ENCODE assay signal across 21 cellular contexts in genomic region chr10:113337142-113337541, GRCh38.
"Had no signal": no experiment of that assay in that cellular context is flagged by ENCODE, and none has a peak within 500 bp of the region (broad histone marks: within the 10 kb centered on the region; RNA-seq: fewer than 3 reads in every experiment).

No MANE protein-coding gene starts in this region.

- H3K27me3 ChIP-seq: gastrocnemius medialis, neutrophil, right atrium auricular region, sigmoid colon, stomach, transverse colon had no signal

- H3K36me3 ChIP-seq: gastrocnemius medialis, neutrophil, right atrium auricular region, sigmoid colon, stomach, thoracic aorta, transverse colon had no signal

- H3K4me1 ChIP-seq: gastrocnemius medialis, right atrium auricular region, sigmoid colon, stomach, transverse colon had no signal

- DNase-seq: cortex of kidney; dorsolateral prefrontal cortex; effector CD8-positive, alpha-beta T cell; gastrocnemius medialis; glutamatergic neuron; islet precursor cell; mammary epithelial cell; mucosa of descending colon; naive thymus-derived CD8-positive, alpha-beta T cell; posterior cingulate gyrus; sigmoid colon; stimulated activated CD4-positive, alpha-beta T cell treated with anti-CD3 and anti-CD28 coated beads, Interleukin-12 subunit alpha, Interleukin-12 subunit beta, amount 100 ng/mL, for 4 hours; stimulated activated naive CD4-positive, alpha-beta T cell; stomach; substantia nigra; transverse colon had no signal

- H3K27ac ChIP-seq: dorsolateral prefrontal cortex, gastrocnemius medialis, neutrophil, right atrium auricular region, sigmoid colon, skin epidermis, stomach, thoracic aorta, transverse colon had no signal

- ATAC-seq: gastrocnemius medialis; left lobe of liver; mucosa of descending colon; naive thymus-derived CD8-positive, alpha-beta T cell had no signal

- H3K4me3 ChIP-seq: dorsolateral prefrontal cortex, gastrocnemius medialis, mucosa of descending colon, right atrium auricular region, sigmoid colon, skin epidermis, stomach, thoracic aorta, transverse colon had no signal

- H3K9me3 ChIP-seq: mucosa of descending colon, neutrophil, right atrium auricular region, sigmoid colon, stomach, thoracic aorta, transverse colon had no signal
